ENCODE assay signal across 8 cellular contexts in the genomic region with DNA sequence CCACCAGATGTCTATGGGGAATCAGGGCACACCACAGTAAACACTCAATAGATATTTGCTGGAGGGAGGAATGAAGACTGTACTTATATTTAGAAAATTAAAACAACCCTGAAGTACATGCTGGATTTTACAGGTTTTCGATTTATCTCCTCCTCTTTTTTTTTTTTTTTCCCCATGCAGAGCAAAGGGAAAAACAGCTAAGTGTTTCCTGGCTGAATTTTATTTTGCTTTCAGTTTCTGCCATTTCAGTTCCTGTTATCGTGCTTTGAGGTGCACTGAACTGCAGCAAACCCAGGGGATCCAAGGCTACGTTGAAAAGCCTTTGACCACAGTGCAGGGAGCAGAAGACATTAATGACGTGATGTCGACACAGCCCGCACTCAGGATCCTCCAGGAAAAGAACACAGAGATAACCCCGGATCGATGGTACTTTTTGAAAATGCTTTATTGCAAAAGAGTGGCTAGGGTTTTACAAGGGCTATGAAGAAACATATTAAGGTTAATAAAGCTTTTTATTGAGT. TPM values are rescaled to one million over a fixed set of nuclear protein-coding genes. Genes with fewer than 3 reads are reported as not detected.
A peak's percentile ranks its signal among the peaks of the same experiment; 100 is the strongest.
DNase-seq lines count a peak whose midpoint lies in the region; ATAC-seq and TF ChIP-seq lines count a peak whose summit lies in the region.

No MANE protein-coding gene starts in this region.

- CTCF ChIA-PET in BJ (lab: Yijun Ruan, JAX) = interaction anchor here (1.7 kb wide), 1 partner anchor 13 kb away, joined by 4 read pairs; no protein-coding TSS in a partner anchor

- no peak for TF ChIP-seq EP300 in transverse colon (IDR thresholded peaks at IDR 0.05; ENCODE audit: low read depth)

- H3K9me3 Mint-ChIP-seq in chondrocyte (ENCODE audit: low read depth) = no peaks in the 10 kb centered on the region

- TF ChIP-seq CTCF in BJ (IDR thresholded peaks at IDR 0.05; ENCODE audit: insufficient read depth, low read depth, low read length) (no peak), chondrocyte (IDR thresholded peaks at IDR 0.05) (no peak), transverse colon (IDR thresholded peaks at IDR 0.05) (no peak)

- peak overlapping the region; percentile 57 for H3K4me3 Mint-ChIP-seq in chondrocyte (ENCODE audit: unreplicated experiment)

- H3K27me3 Mint-ChIP-seq in chondrocyte (ENCODE audit: low read depth) = no peaks in the 10 kb centered on the region

- peak; percentile 34 for TF ChIP-seq POLR2A in transverse colon (IDR thresholded peaks at IDR 0.05)

- ATAC-seq in GM19043 (IDR thresholded peaks at IDR 0.05; ENCODE audit: low read depth, unreplicated experiment) (peak; percentile 95), HG03135 (IDR thresholded peaks at IDR 0.05; ENCODE audit: unreplicated experiment) (peak; percentile 96)

- intact Hi-C loops in transverse colon (cut with DNase I; ENCODE audit: low total_unique reads) = no loop called here

- POLR2A ChIA-PET in BJ (lab: Charles Lee) = no interaction called here

- no peaks in the 10 kb centered on the region for H3K9me3 ChIP-seq in transverse colon

- peak overlapping the region; percentile 63 to 86 (median 74) for H3K27ac ChIP-seq in transverse colon

- peaks cover 12 to 23% (median 14%) of the 10 kb centered on the region in 4 donors for H3K4me1 ChIP-seq in transverse colon

- H3K4me3 ChIP-seq in BJ (ENCODE audit: low read depth, low read length) = peak overlapping the region; percentile 29
- H3K4me3 ChIP-seq in transverse colon = peak overlapping the region in 3 of 4 donors; percentile 15 to 50 (median 25)

- H3K27me3 ChIP-seq in BJ (ENCODE audit: control insufficient read depth, insufficient read depth, low read length) (no peaks in the 10 kb centered on the region), transverse colon (no peaks in the 10 kb centered on the region)

- H3K4me1 Mint-ChIP-seq in chondrocyte (ENCODE audit: low read depth) = peaks cover 6% of the 10 kb centered on the region

- H3K36me3 Mint-ChIP-seq in chondrocyte (ENCODE audit: low read depth) = no peaks in the 10 kb centered on the region

- no peak overlapping the region for H3K27ac Mint-ChIP-seq in chondrocyte (ENCODE audit: unreplicated experiment)

- DNase-seq in BJ (ENCODE audit: low read depth) (no peak), SIG-M5 treated with dmso at 0.1 percent for 504 hours (lab: John Stamatoyannopoulos, UW; ENCODE audit: unreplicated experiment) (peak; percentile 73), chondrocyte (ENCODE audit: low spot score) (no peak), mucosa of gallbladder (ENCODE audit: low spot score) (peak; percentile 64), transverse colon (peak; percentile 60), COR-L47 (lab: John Stamatoyannopoulos, UW) (no peak)

- no peaks in the 10 kb centered on the region for H3K36me3 ChIP-seq in BJ (ENCODE audit: control insufficient read depth, insufficient read depth, low read length)
- H3K36me3 ChIP-seq in transverse colon = no peaks in the 10 kb centered on the region

- in situ Hi-C loops in transverse colon (cut with MboI; ENCODE audit: low pct_ligation_motif_present in 1 of 4, low pct_unique_long_range_greater_than_20kb in 1 of 4, low sequenced_read_pairs in 3 of 4) = no loop called here

- WGBS in transverse colon (ENCODE audit: low coverage in 1 of 2), 2 donors = 0 to 11% methylated on average over 1 to 8 of the region's 8 CpGs

RNA-seq across cellular contexts. Expression of a gene that starts 35.9 kb away (rescaled TPM):
- 169 and 217 TPM in 2 replicates for polyA plus RNA-seq in BJ (2011; rRNA removed)
- polyA minus RNA-seq in BJ (2011; rRNA and poly(A)+ RNA removed) = 83.0 and 105 TPM in 2 replicates
- 188 to 250 TPM (median 242 TPM) in 3 replicates for total RNA-seq in chondrocyte
- 171 TPM for total RNA-seq in mucosa of gallbladder
- total RNA-seq in transverse colon = 10 to 100 TPM; 22.4 to 96.2 (median 59.7) TPM

Comparison
In these comparisons a context has a peak if more than half of its experiments do, and no peak if none do; other contexts are left out.
1. DNase-seq: peak in SIG-M5 treated with dmso at 0.1 percent for 504 hours (single experiment), mucosa of gallbladder (single experiment) and transverse colon (single experiment); none in BJ (single experiment), chondrocyte (single experiment) and COR-L47 (single experiment).